Comparison of ENCODE assay signal across 8 cellular contexts in the genomic region with DNA sequence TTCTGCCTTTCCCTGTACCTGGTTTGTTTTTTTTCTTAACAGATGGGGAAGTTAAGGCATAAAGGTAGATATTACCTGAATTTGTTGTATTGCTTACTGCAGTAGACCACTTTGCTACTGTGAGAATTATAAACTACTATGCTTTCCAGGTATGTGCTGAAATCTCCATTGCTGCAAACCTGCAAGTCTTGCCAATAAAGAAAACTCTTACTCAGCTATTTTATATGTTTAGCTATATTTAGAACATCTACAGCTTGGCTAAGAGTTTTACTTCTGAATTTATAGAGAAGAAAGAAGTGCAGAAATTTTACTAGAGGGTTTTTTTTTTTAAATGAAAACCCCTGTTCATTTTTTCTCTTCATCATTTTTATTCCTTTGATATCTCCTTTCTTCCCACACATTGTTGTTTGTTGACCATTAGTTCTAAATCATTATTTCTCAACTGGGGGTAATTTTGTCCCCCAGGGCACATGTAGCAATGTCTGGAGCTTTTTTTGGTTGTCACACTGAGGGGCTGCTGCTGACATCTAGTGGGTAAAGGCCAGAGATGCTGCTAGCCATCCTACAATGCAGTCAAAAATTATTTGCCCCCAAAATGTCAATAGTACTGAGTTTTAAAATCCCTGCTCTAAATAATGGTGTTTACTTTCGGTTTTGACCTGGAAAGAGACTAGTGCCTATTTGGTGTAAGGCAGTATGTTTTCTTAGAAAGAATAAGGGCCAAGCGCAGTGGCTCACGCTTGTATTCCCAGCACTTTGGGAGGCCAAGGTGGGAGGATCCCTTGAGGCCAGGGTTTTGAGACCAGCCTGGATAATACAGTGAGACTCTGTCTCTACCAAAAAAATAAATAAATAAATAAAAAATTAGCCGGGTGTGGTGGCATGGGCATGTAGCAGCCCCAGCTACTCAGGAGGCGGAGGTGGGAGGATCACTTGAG. TPM values are rescaled to one million over a fixed set of nuclear protein-coding genes. Genes with fewer than 3 reads are reported as not detected.
DNase-seq lines count a peak whose midpoint lies in the region; ATAC-seq and TF ChIP-seq lines count a peak whose summit lies in the region.

No MANE protein-coding gene starts in this region.

- H3K36me3 ChIP-seq in upper lobe of right lung = peaks cover 8% of the 10 kb centered on the region

- H3K9me3 ChIP-seq in upper lobe of right lung = no peaks in the 10 kb centered on the region

- ATAC-seq in upper lobe of right lung (peak; percentile 69), GM21619 (IDR thresholded peaks at IDR 0.05; ENCODE audit: unreplicated experiment) (no peak), GM19035 (IDR thresholded peaks at IDR 0.05; ENCODE audit: unreplicated experiment) (no peak)

- H3K4me3 ChIP-seq in upper lobe of right lung = no peak overlapping the region

- no peaks in the 10 kb centered on the region for H3K27me3 ChIP-seq in upper lobe of right lung

- intact Hi-C loops in upper lobe of right lung (cut with DNase I) = no loop called here

- peak; percentile 28 for DNase-seq in NCI-H82 (lab: John Stamatoyannopoulos, UW)
- DNase-seq in NCI-H82 treated with DMSO at 0.1 percent for 48 hours (lab: John Stamatoyannopoulos, UW; ENCODE audit: unreplicated experiment) = no peak
- peak; percentile 52 for DNase-seq in NCI-H1694 treated with DMSO at 0.1 percent for 48 hours (lab: John Stamatoyannopoulos, UW)
- peak; percentile 75 for DNase-seq in activated effector memory CD4-positive, alpha-beta T cell treated with anti-CD3 and anti-CD28 coated beads, Interleukin-2, amount 50 U/mL, for 16 hours
- peak; percentile 16 for DNase-seq in iPS-NIHi7 (ENCODE audit: extremely low spot score)
- DNase-seq in upper lobe of right lung = no peak

- peaks cover 7% of the 10 kb centered on the region for H3K4me1 ChIP-seq in upper lobe of right lung

- no peak overlapping the region for H3K27ac ChIP-seq in upper lobe of right lung

- peak; percentile 58 for TF ChIP-seq CTCF in upper lobe of right lung (IDR thresholded peaks at IDR 0.05)

RNA-seq across cellular contexts. Expression of a gene that starts 48.6 kb away (rescaled TPM):
- 46.5 TPM for total RNA-seq in upper lobe of right lung

Comparison
In these comparisons a context has a peak if more than half of its experiments do, and no peak if none do; other contexts are left out.
1. DNase-seq: peak in NCI-H82 (single experiment), NCI-H1694 treated with DMSO at 0.1 percent for 48 hours (single experiment), activated effector memory CD4-positive, alpha-beta T cell treated with anti-CD3 and anti-CD28 coated beads, Interleukin-2, amount 50 U/mL, for 16 hours (single experiment) and iPS-NIHi7 (single experiment); none in NCI-H82 treated with DMSO at 0.1 percent for 48 hours (single experiment) and upper lobe of right lung (single experiment).